In genomic region chr1:239587066-239587465, GRCh38 we compare ENCODE assay signal across 13 cellular contexts.
DNase-seq lines count a peak whose midpoint lies in the region; ATAC-seq and TF ChIP-seq lines count a peak whose summit lies in the region.
"Had no signal": no experiment of that assay in that cellular context is flagged by ENCODE, and none has a peak within 500 bp of the region (broad histone marks: within the 10 kb centered on the region; RNA-seq: fewer than 3 reads in every experiment).

No MANE protein-coding gene starts in this region.

- no peak overlapping the region for H3K4me3 ChIP-seq in left lung
- H3K4me3 ChIP-seq: A549, skin epidermis had no signal

- H3K9me3 ChIP-seq in T-helper 17 cell (ENCODE audit: control insufficient read depth, low read length, poor library complexity, severe bottlenecking) (no peaks in the 10 kb centered on the region), left lung (no peaks in the 10 kb centered on the region)
- H3K9me3 ChIP-seq: A549, SK-N-SH had no signal

- no peak overlapping the region for H3K27ac ChIP-seq in left lung
- H3K27ac ChIP-seq: A549, skin epidermis had no signal

- peak; percentile 9 for DNase-seq in NCI-H146 (lab: John Stamatoyannopoulos, UW)
- DNase-seq in NCI-H146 treated with DMSO at 0.1 percent for 48 hours (lab: John Stamatoyannopoulos, UW; ENCODE audit: unreplicated experiment) = no peak
- DNase-seq in T-helper 17 cell = no peak
- DNase-seq in activated T-helper 2 cell treated with anti-CD3 and anti-CD28 coated beads, Interferon-gamma antibody, Interleukin-2, Interleukin-4, amounts not matched to agents 10 μg/mL and 5 μg/mL and 100 μg/mL, durations not matched to agents 14 hours and 24 hours and 36 hours (ENCODE audit: low spot score) = peak; percentile 18
- DNase-seq in stimulated activated CD4-positive, alpha-beta T cell treated with anti-CD3 and anti-CD28 coated beads, Interleukin-4, amount 100 ng/mL, for 24 hours = peak; percentile 8
- no peak for DNase-seq in NCI-H1105 treated with DMSO at 0.1 percent for 48 hours (lab: John Stamatoyannopoulos, UW)
- no peak for DNase-seq in left lung
- DNase-seq in hypothalamus (lab: John Stamatoyannopoulos, UW) = no peak
- DNase-seq: kidney, NCI-H524 treated with DMSO at 0.1 percent for 48 hours, SK-N-SH had no signal

- peaks cover 9% of the 10 kb centered on the region for H3K27me3 Mint-ChIP-seq in T-helper 17 cell
- H3K27me3 Mint-ChIP-seq in activated T-helper 2 cell treated with anti-CD3 and anti-CD28 coated beads, Interferon-gamma antibody, Interleukin-2, Interleukin-4, amounts not matched to agents 10 μg/mL and 5 μg/mL and 100 μg/mL, durations not matched to agents 14 hours and 24 hours and 36 hours (ENCODE audit: low read depth) = peaks cover 12% of the 10 kb centered on the region

- intact Hi-C loops in activated T-helper 2 cell treated with anti-CD3 and anti-CD28 coated beads, Interferon-gamma antibody, Interleukin-2, Interleukin-4, amounts not matched to agents 10 μg/mL and 5 μg/mL and 100 μg/mL, durations not matched to agents 14 hours and 24 hours and 36 hours (cut with micrococcal nuclease) = loop anchor here (10.0 kb wide), 1 partner anchor 308 kb away; no protein-coding TSS in a partner anchor
- intact Hi-C loops in left lung (cut with DNase I) = no loop called here

- peak overlapping the region; percentile 16 for H3K27ac Mint-ChIP-seq in T-helper 17 cell
- H3K27ac Mint-ChIP-seq in activated T-helper 2 cell treated with anti-CD3 and anti-CD28 coated beads, Interferon-gamma antibody, Interleukin-2, Interleukin-4, amounts not matched to agents 10 μg/mL and 5 μg/mL and 100 μg/mL, durations not matched to agents 14 hours and 24 hours and 36 hours = no peak overlapping the region

- no peak overlapping the region for H3K4me3 Mint-ChIP-seq in T-helper 17 cell
- no peak overlapping the region for H3K4me3 Mint-ChIP-seq in activated T-helper 2 cell treated with anti-CD3 and anti-CD28 coated beads, Interferon-gamma antibody, Interleukin-2, Interleukin-4, amounts not matched to agents 10 μg/mL and 5 μg/mL and 100 μg/mL, durations not matched to agents 14 hours and 24 hours and 36 hours (ENCODE audit: low read depth)

- ATAC-seq in T-helper 17 cell (peak; percentile 97), left lung (no peak)
- ATAC-seq: A549 had no signal

- H3K4me1 Mint-ChIP-seq in T-helper 17 cell = peaks cover 7% of the 10 kb centered on the region
- H3K4me1 Mint-ChIP-seq in activated T-helper 2 cell treated with anti-CD3 and anti-CD28 coated beads, Interferon-gamma antibody, Interleukin-2, Interleukin-4, amounts not matched to agents 10 μg/mL and 5 μg/mL and 100 μg/mL, durations not matched to agents 14 hours and 24 hours and 36 hours (ENCODE audit: low read depth) = peaks cover 8% of the 10 kb centered on the region

- H3K36me3 Mint-ChIP-seq in T-helper 17 cell (ENCODE audit: low read depth) = peaks cover 3% of the 10 kb centered on the region
- no peaks in the 10 kb centered on the region for H3K36me3 Mint-ChIP-seq in activated T-helper 2 cell treated with anti-CD3 and anti-CD28 coated beads, Interferon-gamma antibody, Interleukin-2, Interleukin-4, amounts not matched to agents 10 μg/mL and 5 μg/mL and 100 μg/mL, durations not matched to agents 14 hours and 24 hours and 36 hours (ENCODE audit: low read depth)

- H3K4me1 ChIP-seq in left lung = no peaks in the 10 kb centered on the region
- H3K4me1 ChIP-seq: A549 had no signal

- H3K9me3 Mint-ChIP-seq in activated T-helper 2 cell treated with anti-CD3 and anti-CD28 coated beads, Interferon-gamma antibody, Interleukin-2, Interleukin-4, amounts not matched to agents 10 μg/mL and 5 μg/mL and 100 μg/mL, durations not matched to agents 14 hours and 24 hours and 36 hours = no peaks in the 10 kb centered on the region

- no peaks in the 10 kb centered on the region for H3K27me3 ChIP-seq in left lung

- no peaks in the 10 kb centered on the region for H3K36me3 ChIP-seq in left lung

- TF ChIP-seq CTCF in left lung (IDR thresholded peaks at IDR 0.05) = no peak

Comparison
In these comparisons a context has a peak if more than half of its experiments do, and no peak if none do; other contexts are left out.
1. DNase-seq: peak in NCI-H146 (single experiment), activated T-helper 2 cell treated with anti-CD3 and anti-CD28 coated beads, Interferon-gamma antibody, Interleukin-2, Interleukin-4, amounts not matched to agents 10 μg/mL and 5 μg/mL and 100 μg/mL, durations not matched to agents 14 hours and 24 hours and 36 hours (single experiment) and stimulated activated CD4-positive, alpha-beta T cell treated with anti-CD3 and anti-CD28 coated beads, Interleukin-4, amount 100 ng/mL, for 24 hours (single experiment); none in NCI-H146 treated with DMSO at 0.1 percent for 48 hours (single experiment), T-helper 17 cell (0 of 3), NCI-H1105 treated with DMSO at 0.1 percent for 48 hours (single experiment), left lung (0 of 2) and hypothalamus (0 of 51).